15 cellular contexts compared by ENCODE assay signal in the genomic region with DNA sequence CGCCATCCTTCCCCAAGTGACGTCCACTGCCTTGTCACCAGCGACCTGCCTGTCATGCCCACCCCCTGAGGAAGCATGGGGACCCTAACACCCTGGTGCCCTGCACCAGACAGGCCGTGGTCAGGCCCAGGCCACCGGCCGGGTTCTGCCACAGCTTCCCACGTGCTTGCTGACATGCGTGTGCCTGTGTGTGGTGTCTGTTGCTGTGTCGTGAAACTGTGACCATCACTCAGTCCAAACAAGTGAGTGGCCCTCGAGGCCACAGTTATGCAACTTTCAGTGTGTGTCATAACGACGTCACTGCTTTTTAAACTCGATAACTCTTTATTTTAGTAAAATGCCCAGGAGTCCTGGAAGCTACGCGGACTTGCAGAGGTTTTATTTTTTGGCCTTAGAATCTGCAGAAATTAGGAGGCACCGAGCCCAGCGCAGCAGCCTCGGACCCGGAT. TPM values are rescaled to one million over a fixed set of nuclear protein-coding genes. Genes with fewer than 3 reads are reported as not detected.
DNase-seq lines count a peak whose midpoint lies in the region; ATAC-seq and TF ChIP-seq lines count a peak whose summit lies in the region.
"Had no signal": no experiment of that assay in that cellular context is flagged by ENCODE, and none has a peak within 500 bp of the region (broad histone marks: within the 10 kb centered on the region; RNA-seq: fewer than 3 reads in every experiment).

No MANE protein-coding gene starts in this region.

- in situ Hi-C loops in astrocyte of the spinal cord (cut with HindIII; ENCODE audit: low sequenced_read_pairs): loop anchor here (25.0 kb wide), 1 partner anchor 292 kb away; no protein-coding TSS in a partner anchor

- H3K4me1 ChIP-seq in upper lobe of right lung: no peaks in the 10 kb centered on the region

- H3K27ac ChIP-seq in upper lobe of right lung: no peak overlapping the region
- H3K27ac ChIP-seq: PC-9 had no signal

- peak overlapping the region; percentile 60 to 89 (median 82) for H3K27ac Mint-ChIP-seq in immature natural killer cell
- H3K27ac Mint-ChIP-seq: activated CD8-positive, alpha-beta memory T cell treated with anti-CD3 and anti-CD28 coated beads, Interleukin-2, amount 10 ng/mL, durations not matched to agents 7 days and 5 days; activated naive CD8-positive, alpha-beta T cell treated with anti-CD3 and anti-CD28 coated beads, Interleukin-2, amount 10 ng/mL, durations not matched to agents 7 days and 5 days had no signal

- H3K4me1 Mint-ChIP-seq in immature natural killer cell: peaks cover 55 to 57% of the 10 kb centered on the region in 2 donors

- ATAC-seq in Right ventricle myocardium inferior (no peak), Right ventricle myocardium superior (ENCODE audit: poor library complexity) (no peak), upper lobe of right lung (peak; percentile 5), HG02610 (IDR thresholded peaks at IDR 0.05; ENCODE audit: unreplicated experiment) (no peak)
- ATAC-seq: activated CD8-positive, alpha-beta memory T cell treated with anti-CD3 and anti-CD28 coated beads, Interleukin-2, amount 10 ng/mL, durations not matched to agents 7 days and 5 days had no signal

- no peaks in the 10 kb centered on the region for H3K9me3 ChIP-seq in upper lobe of right lung
- H3K9me3 ChIP-seq: mucosa of descending colon had no signal

- no peak overlapping the region for H3K4me3 Mint-ChIP-seq in immature natural killer cell
- H3K4me3 Mint-ChIP-seq: activated CD8-positive, alpha-beta memory T cell treated with anti-CD3 and anti-CD28 coated beads, Interleukin-2, amount 10 ng/mL, durations not matched to agents 7 days and 5 days; activated naive CD8-positive, alpha-beta T cell treated with anti-CD3 and anti-CD28 coated beads, Interleukin-2, amount 10 ng/mL, durations not matched to agents 7 days and 5 days had no signal

- peaks cover 9 to 31% (median 11%) of the 10 kb centered on the region in 3 donors for H3K36me3 Mint-ChIP-seq in immature natural killer cell
- H3K36me3 Mint-ChIP-seq: activated CD8-positive, alpha-beta memory T cell treated with anti-CD3 and anti-CD28 coated beads, Interleukin-2, amount 10 ng/mL, durations not matched to agents 7 days and 5 days had no signal

- peaks cover 19% of the 10 kb centered on the region for H3K36me3 ChIP-seq in upper lobe of right lung

- no peak for TF ChIP-seq CTCF in astrocyte of the spinal cord (IDR thresholded peaks at IDR 0.05; ENCODE audit: low read depth, low read length)
- TF ChIP-seq CTCF in upper lobe of right lung (IDR thresholded peaks at IDR 0.05): no peak

- H3K27me3 Mint-ChIP-seq in immature natural killer cell (ENCODE audit: low read depth in 3 of 3): peaks cover 34 to 68% (median 54%) of the 10 kb centered on the region in 3 donors
- H3K27me3 Mint-ChIP-seq: activated CD8-positive, alpha-beta memory T cell treated with anti-CD3 and anti-CD28 coated beads, Interleukin-2, amount 10 ng/mL, durations not matched to agents 7 days and 5 days; activated naive CD8-positive, alpha-beta T cell treated with anti-CD3 and anti-CD28 coated beads, Interleukin-2, amount 10 ng/mL, durations not matched to agents 7 days and 5 days had no signal

- DNase-seq in Right ventricle myocardium inferior (ENCODE audit: missing footprints) (peak; percentile 50), Right ventricle myocardium superior (no peak), astrocyte of the spinal cord (ENCODE audit: low read depth, low spot score) (peak; percentile 77), immature natural killer cell (no peak), upper lobe of right lung (no peak), GDM1 (lab: John Stamatoyannopoulos, UW) (no peak), DMS79 (lab: John Stamatoyannopoulos, UW) (no peak)
- DNase-seq: ACHN; activated CD8-positive, alpha-beta memory T cell treated with anti-CD3 and anti-CD28 coated beads, Interleukin-2, amount 10 ng/mL, durations not matched to agents 7 days and 5 days; activated naive CD8-positive, alpha-beta T cell treated with anti-CD3 and anti-CD28 coated beads, Interleukin-2, amount 10 ng/mL, durations not matched to agents 7 days and 5 days; effector CD8-positive, alpha-beta T cell had no signal

- intact Hi-C loops in Right ventricle myocardium inferior (cut with DNase I) (loop anchor here (5.0 kb wide), 1 partner anchor 73 kb away; no protein-coding TSS in a partner anchor), Right ventricle myocardium superior (cut with DNase I) (loop anchor here (2.0 kb wide), 1 partner anchor 105 kb away; no protein-coding TSS in a partner anchor), upper lobe of right lung (cut with DNase I) (loop anchor here (5.0 kb wide), 1 partner anchor 107 kb away; no protein-coding TSS in a partner anchor)

- H3K4me3 ChIP-seq in astrocyte of the spinal cord (ENCODE audit: low read depth, low read length): no peak overlapping the region
- no peak overlapping the region for H3K4me3 ChIP-seq in upper lobe of right lung
- H3K4me3 ChIP-seq: mucosa of descending colon, PC-9 had no signal

- no peaks in the 10 kb centered on the region for H3K27me3 ChIP-seq in upper lobe of right lung

- H3K9me3 Mint-ChIP-seq in immature natural killer cell: no peaks in the 10 kb centered on the region
- H3K9me3 Mint-ChIP-seq: activated naive CD8-positive, alpha-beta T cell treated with anti-CD3 and anti-CD28 coated beads, Interleukin-2, amount 10 ng/mL, durations not matched to agents 7 days and 5 days had no signal

RNA-seq across cellular contexts. Expression of a gene that starts 8.5 kb away (rescaled TPM):
- not detected for total RNA-seq in Right ventricle myocardium inferior
- total RNA-seq in Right ventricle myocardium superior: not detected
- not detected for polyA plus RNA-seq in immature natural killer cell
- 0.23 TPM for total RNA-seq in upper lobe of right lung
- total RNA-seq: mucosa of descending colon, PC-9, urinary bladder had no signal

RNA-seq across cellular contexts. Expression of a gene that starts 20.0 kb away (rescaled TPM):
- total RNA-seq in Right ventricle myocardium inferior: 14.7 TPM
- total RNA-seq in Right ventricle myocardium superior: 11.6 TPM
- 1,000 to 10,000 TPM in 1 of 3 donors, 100 to 1,000 TPM in 2; 686 to 1,063 (median 771) TPM for polyA plus RNA-seq in immature natural killer cell
- total RNA-seq in upper lobe of right lung: 64.3 TPM

RNA-seq across cellular contexts. Expression of a gene that starts 26.8 kb away (rescaled TPM):
- not detected for total RNA-seq in Right ventricle myocardium inferior
- total RNA-seq in Right ventricle myocardium superior: not detected
- not detected for polyA plus RNA-seq in immature natural killer cell
- not detected for total RNA-seq in upper lobe of right lung
- total RNA-seq: activated CD8-positive, alpha-beta memory T cell treated with anti-CD3 and anti-CD28 coated beads, Interleukin-2, amount 10 ng/mL, durations not matched to agents 7 days and 5 days; activated naive CD8-positive, alpha-beta T cell treated with anti-CD3 and anti-CD28 coated beads, Interleukin-2, amount 10 ng/mL, durations not matched to agents 7 days and 5 days; mucosa of descending colon; PC-9; urinary bladder had no signal
- polyA plus RNA-seq: urinary bladder had no signal

RNA-seq across cellular contexts. Expression of a gene that starts 46.2 kb away (rescaled TPM):
- total RNA-seq in Right ventricle myocardium inferior (not detected), Right ventricle myocardium superior (not detected), upper lobe of right lung (not detected)
- polyA plus RNA-seq in immature natural killer cell: not detected
- total RNA-seq: activated CD8-positive, alpha-beta memory T cell treated with anti-CD3 and anti-CD28 coated beads, Interleukin-2, amount 10 ng/mL, durations not matched to agents 7 days and 5 days; activated naive CD8-positive, alpha-beta T cell treated with anti-CD3 and anti-CD28 coated beads, Interleukin-2, amount 10 ng/mL, durations not matched to agents 7 days and 5 days; mucosa of descending colon; PC-9 had no signal
- polyA plus RNA-seq: urinary bladder had no signal

Comparison
In these comparisons a context has a peak if more than half of its experiments do, and no peak if none do; other contexts are left out.
1. DNase-seq: peak in Right ventricle myocardium inferior (single experiment) and astrocyte of the spinal cord (single experiment); none in Right ventricle myocardium superior (single experiment), immature natural killer cell (0 of 3), upper lobe of right lung (single experiment), GDM1 (single experiment) and DMS79 (single experiment).